ENCODE assay signal across 18 cellular contexts in genomic region chr11:78048561-78048960, GRCh38. TPM values are rescaled to one million over a fixed set of nuclear protein-coding genes. Genes with fewer than 3 reads are reported as not detected.
"Had no signal": no experiment of that assay in that cellular context is flagged by ENCODE, and none has a peak within 500 bp of the region (broad histone marks: within the 10 kb centered on the region; RNA-seq: fewer than 3 reads in every experiment).

No MANE protein-coding gene starts in this region.

- H3K9me3 ChIP-seq: gastrocnemius medialis, transverse colon had no signal

- H3K4me3 ChIP-seq: cardiac muscle cell, gastrocnemius medialis, transverse colon had no signal

- ATAC-seq: activated naive CD8-positive, alpha-beta T cell treated with anti-CD3 and anti-CD28 coated beads, Interleukin-2, amount 50 U/mL, for 24 hours; gastrocnemius medialis; left ventricle myocardium superior; right cardiac atrium; stimulated activated naive B cell treated with anti-CD40 and anti-IgM and Interleukin-4, amounts not matched to agents 10 μg/mL and 1 μg/mL and 100 μg/mL, for 72 hours; T-helper 17 cell had no signal

- H3K36me3 ChIP-seq: cardiac muscle cell, gastrocnemius medialis, transverse colon had no signal

- H3K27me3 ChIP-seq: cardiac muscle cell, gastrocnemius medialis, transverse colon had no signal

- DNase-seq: activated B cell treated with CpG ODN at 0.5 μM for 24 hours; activated CD4-positive, alpha-beta T cell treated with anti-CD3 and anti-CD28 coated beads, Interleukin-2, amount 10 ng/mL, durations not matched to agents 24 days and 14 days; activated naive CD4-positive, alpha-beta T cell treated with Interleukin-2 at 50 U/mL for 16 hours; activated naive CD8-positive, alpha-beta T cell treated with anti-CD3 and anti-CD28 coated beads, Interleukin-2, amount 50 U/mL, for 24 hours; effector CD4-positive, alpha-beta T cell; gastrocnemius medialis; kidney; left ventricle myocardium superior; mesenchymal stem cell; right cardiac atrium; stimulated activated CD4-positive, alpha-beta T cell treated with anti-CD3 and anti-CD28 coated beads, Interleukin-1b, Interleukin-23, amount 100 ng/mL, for 48 hours; stimulated activated naive B cell treated with anti-CD40 and anti-IgM and Interleukin-4, amounts not matched to agents 10 μg/mL and 1 μg/mL and 100 μg/mL, for 72 hours; substantia nigra; T-helper 17 cell; transverse colon had no signal

- H3K27ac ChIP-seq: cardiac muscle cell, epithelial cell of prostate, gastrocnemius medialis, transverse colon had no signal

RNA-seq across cellular contexts. Expression of gene THRSP, which starts 15.1 kb away (rescaled TPM):
- total RNA-seq: activated B cell treated with CpG ODN at 0.5 μM for 24 hours; activated CD4-positive, alpha-beta T cell treated with anti-CD3 and anti-CD28 coated beads, Interleukin-2, amount 10 ng/mL, durations not matched to agents 24 days and 14 days; activated T-helper 1 cell treated with anti-CD3 and anti-CD28 coated beads, Interleukin-12 subunit alpha, Interleukin-12 subunit beta, Interleukin-2, Interleukin-4 antibody, amounts not matched to agents 30 ng/mL and 10 ng/mL and 1 ng/mL, durations not matched to agents 14 hours and 24 hours and 36 hours; cardiac muscle cell; kidney; T-helper 17 cell; transverse colon had no signal
